Comparison of ENCODE assay signal across 34 cellular contexts in genomic region chr17:76667786-76668453, GRCh38. TPM values are rescaled to one million over a fixed set of nuclear protein-coding genes. Genes with fewer than 3 reads are reported as not detected.
DNase-seq lines count a peak whose midpoint lies in the region; ATAC-seq and TF ChIP-seq lines count a peak whose summit lies in the region.
"Had no signal": no experiment of that assay in that cellular context is flagged by ENCODE, and none has a peak within 500 bp of the region (broad histone marks: within the 10 kb centered on the region; RNA-seq: fewer than 3 reads in every experiment).

No MANE protein-coding gene starts in this region.

- DNase-seq in CD8-positive, alpha-beta memory T cell, result no peak
- DNase-seq in HEK293T (ENCODE audit: extremely low spot score) (peak; percentile 6), epithelial cell of esophagus (ENCODE audit: low read depth) (peak; percentile 45), SHP77 treated with DMSO at 0.1 percent for 48 hours (lab: John Stamatoyannopoulos, UW) (no peak), NCI-H1694 (lab: John Stamatoyannopoulos, UW) (no peak), T-cell (no peak), left cardiac atrium (no peak)
- no peak for DNase-seq in naive thymus-derived CD4-positive, alpha-beta T cell
- DNase-seq: activated CD4-positive, alpha-beta T cell treated with anti-CD3 and anti-CD28 coated beads for 4 hours; activated CD8-positive, alpha-beta memory T cell treated with anti-CD3 and anti-CD28 coated beads for 24 hours; activated naive CD8-positive, alpha-beta T cell treated with anti-CD3 and anti-CD28 coated beads, Interleukin-2, amount 10 ng/mL, durations not matched to agents 7 days and 5 days; caudate nucleus; CD8-positive, alpha-beta T cell; hypothalamus; immature natural killer cell; Karpas-422; left lung; NCI-H1417 treated with DMSO at 0.1 percent for 48 hours; NCI-H2081 treated with DMSO at 0.1 percent for 48 hours; NCI-H446; NCI-H774; SIG-M5; stimulated activated CD4-positive, alpha-beta T cell treated with anti-CD3 and anti-CD28 coated beads, Interleukin-2, amount 100 ng/mL, for 48 hours; SW 1271; T1000; tibial artery had no signal

- ATAC-seq in naive thymus-derived CD4-positive, alpha-beta T cell, result no peak
- ATAC-seq in T-cell (replicated peaks in 1 of 4), result no peak
- ATAC-seq in left cardiac atrium, result no peak
- ATAC-seq: CD8-positive, alpha-beta T cell; gastroesophageal sphincter; left lung had no signal

- no peak overlapping the region for H3K4me3 ChIP-seq in CD8-positive, alpha-beta memory T cell (ENCODE audit: low read length)
- no peak overlapping the region for H3K4me3 ChIP-seq in epithelial cell of esophagus (ENCODE audit: low read length)
- no peak overlapping the region for H3K4me3 ChIP-seq in naive thymus-derived CD4-positive, alpha-beta T cell (ENCODE audit: low read length)
- H3K4me3 ChIP-seq: gastroesophageal sphincter, left lung, Peyer's patch, tibial artery had no signal

- H3K36me3 ChIP-seq in CD8-positive, alpha-beta memory T cell (ENCODE audit: insufficient read depth, low read length), result no peaks in the 10 kb centered on the region
- H3K36me3 ChIP-seq in naive thymus-derived CD4-positive, alpha-beta T cell (ENCODE audit: control insufficient read depth in 2 of 3, insufficient read depth in 3 of 3, low read length in 3 of 3), result no peaks in the 10 kb centered on the region
- H3K36me3 ChIP-seq: gastroesophageal sphincter, left lung, Peyer's patch, tibial artery had no signal

- peaks cover 30% of the 10 kb centered on the region for H3K4me1 ChIP-seq in CD8-positive, alpha-beta memory T cell (ENCODE audit: insufficient read depth, low read length)
- H3K4me1 ChIP-seq in naive thymus-derived CD4-positive, alpha-beta T cell (ENCODE audit: control insufficient read depth in 2 of 2, insufficient read depth in 2 of 2, low read length in 2 of 2), result peaks cover 19 to 25% of the 10 kb centered on the region in 2 donors

- POLR2A ChIA-PET in CD8-positive, alpha-beta memory T cell (lab: Charles Lee), result no interaction called here
- POLR2A ChIA-PET in HEK293T (lab: Yijun Ruan, JAX) (interaction anchor here (1.4 to 1.7 kb wide), 3 partner anchors 10 to 127 kb away, joined by 3 to 6 read pairs (median 5); partner anchors contain the start of genes PRCD and SRSF2), T-cell (lab: Charles Lee) (no interaction called here)
- POLR2A ChIA-PET in naive thymus-derived CD4-positive, alpha-beta T cell (lab: Charles Lee), result no interaction called here

- no peaks in the 10 kb centered on the region for H3K27me3 ChIP-seq in CD8-positive, alpha-beta memory T cell (ENCODE audit: insufficient read depth, low read length, poor library complexity, severe bottlenecking)
- no peaks in the 10 kb centered on the region for H3K27me3 ChIP-seq in naive thymus-derived CD4-positive, alpha-beta T cell (ENCODE audit: control insufficient read depth in 2 of 2, insufficient read depth in 2 of 2, low read length in 2 of 2)
- H3K27me3 ChIP-seq: left lung, Peyer's patch had no signal

- intact Hi-C loops in naive thymus-derived CD4-positive, alpha-beta T cell (cut with micrococcal nuclease), result no loop called here
- intact Hi-C loops in left cardiac atrium (cut with DNase I), result no loop called here

- peaks cover 0 to 2% (median 0%) of the 10 kb centered on the region in 5 donors for H3K9me3 Mint-ChIP-seq in CD8-positive, alpha-beta memory T cell
- peaks cover 0 to 4% (median 0%) of the 10 kb centered on the region in 11 donors for H3K9me3 Mint-ChIP-seq in naive thymus-derived CD4-positive, alpha-beta T cell
- H3K9me3 Mint-ChIP-seq in T-cell, result no peaks in the 10 kb centered on the region
- H3K9me3 Mint-ChIP-seq: activated naive CD8-positive, alpha-beta T cell treated with anti-CD3 and anti-CD28 coated beads, Interleukin-2, amount 10 ng/mL, durations not matched to agents 7 days and 5 days; CD8-positive, alpha-beta T cell; immature natural killer cell had no signal

- peaks cover 0 to 4% (median 0%) of the 10 kb centered on the region in 3 donors for H3K36me3 Mint-ChIP-seq in CD8-positive, alpha-beta memory T cell
- peaks cover 0 to 6% (median 0%) of the 10 kb centered on the region in 5 donors for H3K36me3 Mint-ChIP-seq in naive thymus-derived CD4-positive, alpha-beta T cell
- no peaks in the 10 kb centered on the region for H3K36me3 Mint-ChIP-seq in T-cell
- H3K36me3 Mint-ChIP-seq: CD8-positive, alpha-beta T cell; immature natural killer cell had no signal

- no peak overlapping the region for H3K4me3 Mint-ChIP-seq in CD8-positive, alpha-beta memory T cell
- H3K4me3 Mint-ChIP-seq in naive thymus-derived CD4-positive, alpha-beta T cell, result peak overlapping the region in 2 of 10 donors; percentile 16 to 56
- H3K4me3 Mint-ChIP-seq in T-cell, result no peak overlapping the region
- H3K4me3 Mint-ChIP-seq: activated naive CD8-positive, alpha-beta T cell treated with anti-CD3 and anti-CD28 coated beads, Interleukin-2, amount 10 ng/mL, durations not matched to agents 7 days and 5 days; CD8-positive, alpha-beta T cell; immature natural killer cell; memory B cell had no signal

- CTCF ChIA-PET in CD8-positive, alpha-beta memory T cell (lab: Charles Lee), result interaction anchor here (1.1 to 1.9 kb wide), 3 partner anchors 13 to 145 kb away, joined by 3 to 4 read pairs (median 4); no protein-coding TSS in a partner anchor
- CTCF ChIA-PET in HEK293T (lab: Yijun Ruan, JAX), result interaction anchor here (0.6 to 1.4 kb wide), 3 partner anchors 43 to 109 kb away, joined by 3 to 5 read pairs (median 4); partner anchors contain the start of gene MXRA7
- CTCF ChIA-PET in naive thymus-derived CD4-positive, alpha-beta T cell (lab: Charles Lee), result interaction anchor here (1.2 kb wide), 1 partner anchor 13 kb away, joined by 4 read pairs; no protein-coding TSS in a partner anchor
- CTCF ChIA-PET in T-cell (lab: Charles Lee), result interaction anchor here in 1 of 2 donors (0.6 kb wide), 1 partner anchor 1139 kb away, joined by 3 read pairs; no protein-coding TSS in a partner anchor

- H3K27ac Mint-ChIP-seq in CD8-positive, alpha-beta memory T cell, result no peak overlapping the region
- peak overlapping the region in 5 of 9 donors; percentile 33 to 72 (median 58) for H3K27ac Mint-ChIP-seq in naive thymus-derived CD4-positive, alpha-beta T cell
- H3K27ac Mint-ChIP-seq in T-cell, result peak overlapping the region in 1 of 2 donors; percentile 16
- H3K27ac Mint-ChIP-seq: activated naive CD8-positive, alpha-beta T cell treated with anti-CD3 and anti-CD28 coated beads, Interleukin-2, amount 10 ng/mL, durations not matched to agents 7 days and 5 days; CD8-positive, alpha-beta T cell; memory B cell had no signal

- H3K27ac ChIP-seq in CD8-positive, alpha-beta memory T cell (ENCODE audit: low read depth, low read length), result peak overlapping the region; percentile 1
- no peak overlapping the region for H3K27ac ChIP-seq in naive thymus-derived CD4-positive, alpha-beta T cell (ENCODE audit: low read depth, low read length)
- H3K27ac ChIP-seq: gastroesophageal sphincter, left lung, Peyer's patch, tibial artery, VCaP had no signal

- TF ChIP-seq CTCF in epithelial cell of esophagus (IDR thresholded peaks at IDR 0.05; ENCODE audit: insufficient read depth, low read depth, low read length, missing control alignments), result no peak

- H3K4me1 Mint-ChIP-seq in CD8-positive, alpha-beta memory T cell, result peaks cover 29 to 31% (median 30%) of the 10 kb centered on the region in 3 donors
- peaks cover 18 to 37% (median 31%) of the 10 kb centered on the region in 7 donors for H3K4me1 Mint-ChIP-seq in naive thymus-derived CD4-positive, alpha-beta T cell
- peaks cover 29 to 33% (median 32%) of the 10 kb centered on the region in 3 donors for H3K4me1 Mint-ChIP-seq in T-cell

- H3K27me3 Mint-ChIP-seq in CD8-positive, alpha-beta memory T cell, result peaks cover 2 to 6% of the 10 kb centered on the region in 2 donors
- H3K27me3 Mint-ChIP-seq in naive thymus-derived CD4-positive, alpha-beta T cell, result peaks cover 0 to 23% (median 0%) of the 10 kb centered on the region in 5 donors
- no peaks in the 10 kb centered on the region for H3K27me3 Mint-ChIP-seq in T-cell

- no peaks in the 10 kb centered on the region for H3K9me3 ChIP-seq in CD8-positive, alpha-beta memory T cell (ENCODE audit: low read length)
- H3K9me3 ChIP-seq in naive thymus-derived CD4-positive, alpha-beta T cell (ENCODE audit: control insufficient read depth in 2 of 3, low read length in 3 of 3), result no peaks in the 10 kb centered on the region
- H3K9me3 ChIP-seq: gastroesophageal sphincter, left lung, Peyer's patch, tibial artery had no signal

TF ChIP-seq in HEK293T, 16 proteins besides CTCF, POLR2A, EP300 and RAD21:
- TF ChIP-seq ZNF384 (IDR thresholded peaks at IDR 0.05) (peak; percentile 77), TARDBP (IDR thresholded peaks at IDR 0.05) (no peak), LEF1 (IDR thresholded peaks at IDR 0.05; ENCODE audit: borderline replicate concordance) (no peak), BHLHE40 (IDR thresholded peaks at IDR 0.05; ENCODE audit: borderline replicate concordance) (no peak), NFRKB (IDR thresholded peaks at IDR 0.05) (no peak), CTBP1 (IDR thresholded peaks at IDR 0.05; ENCODE audit: borderline replicate concordance) (no peak), L3MBTL2 (conservative IDR thresholded peaks at IDR 0.05) (no peak)

RNA-seq across cellular contexts. Expression of gene ST6GALNAC1, which starts 24.4 kb away (rescaled TPM):
- total RNA-seq in CD8-positive, alpha-beta memory T cell, result under 1 TPM in 1 of 2 experiments, not detected in 1; 0.46 TPM
- 0.28 TPM for polyA plus RNA-seq in CD8-positive, alpha-beta memory T cell
- total RNA-seq in naive thymus-derived CD4-positive, alpha-beta T cell, result 1 to 10 TPM; 1.4 to 5.8 (median 2.0) TPM
- polyA plus RNA-seq in naive thymus-derived CD4-positive, alpha-beta T cell, result 10 to 100 TPM; 10.3 to 20.7 TPM
- 10 to 100 TPM in 1 of 5 donors, 1 to 10 TPM in 4; 2.6 to 20.5 (median 6.6) TPM for total RNA-seq in T-cell
- 1 to 10 TPM; 2.4 TPM for total RNA-seq in left cardiac atrium
- total RNA-seq: activated naive CD8-positive, alpha-beta T cell treated with anti-CD3 and anti-CD28 coated beads, Interleukin-2, amount 10 ng/mL, durations not matched to agents 7 days and 5 days; astrocyte; CD8-positive, alpha-beta T cell; dermis microvascular lymphatic vessel endothelial cell; fibroblast of lung; H4 had no signal
- polyA plus RNA-seq: fibroblast of lung, immature natural killer cell had no signal

RNA-seq across cellular contexts. Expression of gene MXRA7, which starts 42.8 kb away (rescaled TPM):
- total RNA-seq in CD8-positive, alpha-beta memory T cell, result 10 to 100 TPM; 27.1 to 29.1 TPM
- 30.6 TPM for polyA plus RNA-seq in CD8-positive, alpha-beta memory T cell
- total RNA-seq in naive thymus-derived CD4-positive, alpha-beta T cell, result 1 to 10 TPM; 2.1 to 7.5 (median 2.8) TPM
- 1 to 10 TPM; 1.8 to 2.7 TPM for polyA plus RNA-seq in naive thymus-derived CD4-positive, alpha-beta T cell
- 10 to 100 TPM in 3 of 5 donors, 1 to 10 TPM in 2; 5.9 to 14.7 (median 13.5) TPM for total RNA-seq in T-cell
- 100 to 1,000 TPM; 394 to 506 TPM for total RNA-seq in left cardiac atrium

RNA-seq across cellular contexts. Expression of gene JMJD6, which starts 58.5 kb away (rescaled TPM):
- 10 to 100 TPM; 62.7 to 66.8 TPM for total RNA-seq in CD8-positive, alpha-beta memory T cell
- polyA plus RNA-seq in CD8-positive, alpha-beta memory T cell, result 37.1 TPM
- total RNA-seq in naive thymus-derived CD4-positive, alpha-beta T cell, result 100 to 1,000 TPM in 2 of 5 experiments, 10 to 100 TPM in 3; 39.9 to 132 (median 58.3) TPM
- 10 to 100 TPM; 18.5 to 44.3 TPM for polyA plus RNA-seq in naive thymus-derived CD4-positive, alpha-beta T cell
- 100 to 1,000 TPM in 1 of 5 donors, 10 to 100 TPM in 4; 48.7 to 155 (median 56.6) TPM for total RNA-seq in T-cell
- total RNA-seq in left cardiac atrium, result 10 to 100 TPM; 44.9 to 55.3 TPM

RNA-seq across cellular contexts. Expression of gene METTL23, which starts 58.7 kb away (rescaled TPM):
- total RNA-seq in CD8-positive, alpha-beta memory T cell, result 10 to 100 TPM; 43.6 to 44.6 TPM
- 152 TPM for polyA plus RNA-seq in CD8-positive, alpha-beta memory T cell
- total RNA-seq in naive thymus-derived CD4-positive, alpha-beta T cell, result 10 to 100 TPM; 39.6 to 74.0 (median 44.2) TPM
- polyA plus RNA-seq in naive thymus-derived CD4-positive, alpha-beta T cell, result 100 to 1,000 TPM; 147 to 152 TPM
- total RNA-seq in T-cell (10 to 100 TPM; 46.9 to 70.1 (median 60.0) TPM), left cardiac atrium (10 to 100 TPM; 22.0 to 25.7 TPM)

Comparison
In these comparisons a context has a peak if more than half of its experiments do, and no peak if none do; other contexts are left out.
1. DNase-seq: peak in HEK293T (single experiment) and epithelial cell of esophagus (single experiment); none in CD8-positive, alpha-beta memory T cell (0 of 5), naive thymus-derived CD4-positive, alpha-beta T cell (0 of 9), SHP77 treated with DMSO at 0.1 percent for 48 hours (single experiment), NCI-H1694 (single experiment), T-cell (0 of 34) and left cardiac atrium (single experiment).
2. H3K27ac Mint-ChIP-seq: peak in naive thymus-derived CD4-positive, alpha-beta T cell (5 of 9); none in CD8-positive, alpha-beta memory T cell (0 of 8).
3. RNA of gene MXRA7, which starts 42.8 kb away (total RNA-seq): 394 to 506 TPM in left cardiac atrium; 27.1 to 29.1 TPM in CD8-positive, alpha-beta memory T cell, 5.9 to 14.7 TPM in T-cell and 2.1 to 7.5 TPM in naive thymus-derived CD4-positive, alpha-beta T cell; every median in the first group is over 10 times any median in the second.